In the genomic region with DNA sequence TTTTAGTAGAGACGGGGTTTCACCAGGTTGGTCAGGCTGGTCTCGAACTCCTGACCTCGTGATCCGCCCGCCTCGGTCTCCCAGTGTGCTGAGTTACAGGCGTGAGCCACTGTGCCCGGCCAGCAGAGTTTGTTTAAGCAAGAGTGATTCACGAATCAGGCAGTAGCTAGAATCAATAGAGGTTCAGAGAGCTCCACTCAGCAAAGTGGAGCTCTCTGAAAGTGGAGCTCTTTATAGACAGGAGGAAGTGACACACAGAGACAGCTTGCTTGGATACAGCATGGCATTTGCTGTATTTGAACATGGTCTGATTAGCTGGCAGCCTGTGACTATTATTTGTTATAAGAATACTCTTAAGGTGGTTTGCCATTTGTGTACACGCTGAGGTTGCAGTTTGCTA, we compare ENCODE assay signal across 13 cellular contexts. TPM values are rescaled to one million over a fixed set of nuclear protein-coding genes. Genes with fewer than 3 reads are reported as not detected.
A peak's percentile ranks its signal among the peaks of the same experiment; 100 is the strongest.
DNase-seq lines count a peak whose midpoint lies in the region; ATAC-seq and TF ChIP-seq lines count a peak whose summit lies in the region.
"Had no signal": no experiment of that assay in that cellular context is flagged by ENCODE, and none has a peak within 500 bp of the region (broad histone marks: within the 10 kb centered on the region; RNA-seq: fewer than 3 reads in every experiment).

No MANE protein-coding gene starts in this region.

- H3K9me3 Mint-ChIP-seq in naive thymus-derived CD8-positive, alpha-beta T cell = peaks cover 0 to 14% (median 6%) of the 10 kb centered on the region in 9 donors

- H3K4me1 Mint-ChIP-seq in naive thymus-derived CD8-positive, alpha-beta T cell = no peaks in the 10 kb centered on the region

- no peak overlapping the region for H3K4me3 Mint-ChIP-seq in naive thymus-derived CD8-positive, alpha-beta T cell
- H3K4me3 Mint-ChIP-seq: activated naive CD8-positive, alpha-beta T cell had no signal

- H3K4me3 ChIP-seq in adipocyte (ENCODE audit: low read length) (no peak overlapping the region), psoas muscle (no peak overlapping the region)
- H3K4me3 ChIP-seq: esophagus squamous epithelium had no signal

- TF ChIP-seq CTCF in psoas muscle (IDR thresholded peaks at IDR 0.05) = no peak

- DNase-seq in Caki2 (ENCODE audit: low read depth) (peak; percentile 38), Kasumi-1 (lab: John Stamatoyannopoulos, UW) (peak; percentile 26 to 50), adipocyte (ENCODE audit: low read depth) (peak; percentile 35), iris pigment epithelial cell (ENCODE audit: low read depth) (peak; percentile 68), psoas muscle (no peak), nucleus accumbens (lab: John Stamatoyannopoulos, UW) (no peak)
- DNase-seq in naive thymus-derived CD8-positive, alpha-beta T cell = no peak
- DNase-seq: esophagus squamous epithelium, KG1 had no signal

- peaks cover 10 to 47% (median 16%) of the 10 kb centered on the region in 5 donors for H3K27me3 Mint-ChIP-seq in naive thymus-derived CD8-positive, alpha-beta T cell

- H3K27me3 ChIP-seq in adipocyte (replicated peaks; ENCODE audit: control insufficient read depth, insufficient read depth, low read length) (no peaks in the 10 kb centered on the region), psoas muscle (ENCODE audit: insufficient read depth in 3 of 3, low read length in 2 of 3) (no peaks in the 10 kb centered on the region)

- in situ Hi-C loops in Caki2 (cut with HindIII; ENCODE audit: low pct_unique_long_range_greater_than_20kb, low sequenced_read_pairs) = no loop called here

- POLR2A ChIA-PET in naive thymus-derived CD8-positive, alpha-beta T cell (lab: Charles Lee) = no interaction called here

- H3K36me3 Mint-ChIP-seq in naive thymus-derived CD8-positive, alpha-beta T cell = peaks cover 0 to 5% (median 3%) of the 10 kb centered on the region in 3 donors

- H3K4me1 ChIP-seq in adipocyte (ENCODE audit: control insufficient read depth, insufficient read depth, low read length) (peaks cover 5% of the 10 kb centered on the region), psoas muscle (peaks cover 4% of the 10 kb centered on the region)
- H3K4me1 ChIP-seq: esophagus squamous epithelium had no signal

- no peaks in the 10 kb centered on the region for H3K9me3 ChIP-seq in adipocyte (ENCODE audit: control insufficient read depth, low read length)
- H3K9me3 ChIP-seq in psoas muscle = no peaks in the 10 kb centered on the region
- H3K9me3 ChIP-seq: esophagus squamous epithelium had no signal

- H3K9ac ChIP-seq in adipocyte (ENCODE audit: low read length) = no peak overlapping the region

- intact Hi-C loops in psoas muscle (cut with DNase I) = no loop called here

- H3K27ac ChIP-seq in psoas muscle = no peak overlapping the region
- H3K27ac ChIP-seq: C4-2B, esophagus squamous epithelium had no signal

- H3K36me3 ChIP-seq in adipocyte (ENCODE audit: control insufficient read depth, insufficient read depth, low read length, severe bottlenecking) (no peaks in the 10 kb centered on the region), psoas muscle (ENCODE audit: insufficient read depth in 1 of 2, low read depth in 1 of 2) (no peaks in the 10 kb centered on the region)
- H3K36me3 ChIP-seq: esophagus squamous epithelium had no signal

- WGBS in psoas muscle, 3 donors = 89 to 90% (median 90%) methylated on average over 10 of the region's 10 CpGs

- no peak overlapping the region for H3K27ac Mint-ChIP-seq in naive thymus-derived CD8-positive, alpha-beta T cell
- H3K27ac Mint-ChIP-seq: activated naive CD8-positive, alpha-beta T cell had no signal

- ATAC-seq in GM21515 (IDR thresholded peaks at IDR 0.05; ENCODE audit: unreplicated experiment) = no peak
- no peak for ATAC-seq in psoas muscle
- no peak for ATAC-seq in naive thymus-derived CD8-positive, alpha-beta T cell

RNA-seq across cellular contexts. Expression of gene CD34, which starts 27.1 kb away (rescaled TPM):
- not detected in 2 replicates for total RNA-seq in Caki2 (2014; rRNA removed; shearing (Covaris generic); ENCODE audit: low replicate concordance)
- total RNA-seq in psoas muscle = 10 to 100 TPM; 15.7 to 61.1 (median 20.9) TPM
- 10 to 100 TPM; 14.4 to 25.0 (median 21.1) TPM for polyA plus RNA-seq in psoas muscle
- not detected for total RNA-seq in naive thymus-derived CD8-positive, alpha-beta T cell
- polyA plus RNA-seq in naive thymus-derived CD8-positive, alpha-beta T cell = not detected
- total RNA-seq: OCI-LY7 had no signal

Comparison
In these comparisons a context has a peak if more than half of its experiments do, and no peak if none do; other contexts are left out.
1. DNase-seq: peak in Caki2 (single experiment), Kasumi-1 (2 of 2), adipocyte (single experiment) and iris pigment epithelial cell (single experiment); none in psoas muscle (0 of 2), nucleus accumbens (0 of 56) and naive thymus-derived CD8-positive, alpha-beta T cell (0 of 10).
2. RNA of gene CD34, which starts 27.1 kb away (total RNA-seq): 15.7 to 61.1 TPM in psoas muscle; not detected in naive thymus-derived CD8-positive, alpha-beta T cell and not detected in Caki2; every median in the first group is over 10 times any median in the second.